In genomic region chr14:44211718-44212117, GRCh38 we compare ENCODE assay signal across 24 cellular contexts.
"Had no signal": no experiment of that assay in that cellular context is flagged by ENCODE, and none has a peak within 500 bp of the region (broad histone marks: within the 10 kb centered on the region; RNA-seq: fewer than 3 reads in every experiment).

No MANE protein-coding gene starts in this region.

- H3K36me3 Mint-ChIP-seq: activated CD4-positive, alpha-beta memory T cell treated with anti-CD3 and anti-CD28 coated beads for 36 hours; activated naive CD4-positive, alpha-beta T cell treated with anti-CD3 and anti-CD28 coated beads, Interleukin-2, amount 50 U/mL, for 72 hours had no signal

- DNase-seq: activated CD4-positive, alpha-beta memory T cell treated with anti-CD3 and anti-CD28 coated beads for 36 hours; activated CD4-positive, alpha-beta T cell treated with anti-CD3 and anti-CD28 coated beads, Interleukin-2, amount 10 ng/mL, durations not matched to agents 7 days and 5 days; activated CD4-positive, CD25-positive, alpha-beta regulatory T cell; activated CD8-positive, alpha-beta memory T cell treated with anti-CD3 and anti-CD28 coated beads for 24 hours; activated effector memory CD4-positive, alpha-beta T cell treated with anti-CD3 and anti-CD28 coated beads, Interleukin-2, amount 50 U/mL, for 16 hours; activated naive CD4-positive, alpha-beta T cell treated with Interleukin-2 at 50 U/mL for 16 hours; activated naive CD8-positive, alpha-beta T cell treated with anti-CD3 and anti-CD28 coated beads, Interleukin-2, amount 50 U/mL, for 24 hours; activated T-cell treated with anti-CD3 and anti-CD28 coated beads, Interleukin-2, amount 50 U/mL, for 4 hours; amniotic stem cell; body of pancreas; central memory CD4-positive, alpha-beta T cell; Kasumi-1; NCI-H1105 treated with DMSO at 0.1 percent for 48 hours; NCI-H146; NCI-H187 treated with DMSO at 0.1 percent for 48 hours; NCI-H2081 treated with DMSO at 0.1 percent for 48 hours; NCI-H446; NCI-H524; PC-3; SIG-M5; T-helper 1 cell had no signal

- H3K4me3 ChIP-seq: ascending aorta, body of pancreas, coronary artery had no signal

- H3K9me3 ChIP-seq: ascending aorta, body of pancreas had no signal

- H3K4me1 ChIP-seq: ascending aorta, body of pancreas had no signal

- H3K4me3 Mint-ChIP-seq: activated CD4-positive, alpha-beta memory T cell treated with anti-CD3 and anti-CD28 coated beads for 36 hours; activated CD4-positive, alpha-beta T cell treated with anti-CD3 and anti-CD28 coated beads, Interleukin-2, amount 10 ng/mL, durations not matched to agents 7 days and 5 days; activated naive CD8-positive, alpha-beta T cell treated with anti-CD3 and anti-CD28 coated beads, Interleukin-2, amount 50 U/mL, for 24 hours; activated T-cell treated with anti-CD3 and anti-CD28 coated beads, Interleukin-2, amount 50 U/mL, for 4 hours had no signal

- H3K27ac Mint-ChIP-seq: activated CD4-positive, alpha-beta memory T cell treated with anti-CD3 and anti-CD28 coated beads for 36 hours; activated CD4-positive, alpha-beta T cell treated with anti-CD3 and anti-CD28 coated beads, Interleukin-2, amount 10 ng/mL, durations not matched to agents 7 days and 5 days; activated naive CD4-positive, alpha-beta T cell treated with anti-CD3 and anti-CD28 coated beads, Interleukin-2, amount 50 U/mL, for 72 hours; activated naive CD8-positive, alpha-beta T cell treated with anti-CD3 and anti-CD28 coated beads, Interleukin-2, amount 50 U/mL, for 24 hours had no signal

- ATAC-seq: activated naive CD4-positive, alpha-beta T cell treated with anti-CD3 and anti-CD28 coated beads, Interleukin-2, amount 50 U/mL, for 72 hours; activated naive CD8-positive, alpha-beta T cell treated with anti-CD3 and anti-CD28 coated beads, Interleukin-2, amount 50 U/mL, for 24 hours; activated T-cell treated with anti-CD3 and anti-CD28 coated beads, Interleukin-2, amount 50 U/mL, for 4 hours; body of pancreas; PC-3 had no signal

- H3K36me3 ChIP-seq: ascending aorta had no signal

- H3K4me1 Mint-ChIP-seq: activated CD4-positive, alpha-beta T cell treated with anti-CD3 and anti-CD28 coated beads, Interleukin-2, amount 10 ng/mL, durations not matched to agents 7 days and 5 days; activated naive CD8-positive, alpha-beta T cell treated with anti-CD3 and anti-CD28 coated beads, Interleukin-2, amount 50 U/mL, for 24 hours had no signal

- H3K27me3 Mint-ChIP-seq: activated CD4-positive, alpha-beta memory T cell treated with anti-CD3 and anti-CD28 coated beads for 36 hours; activated CD4-positive, alpha-beta T cell treated with anti-CD3 and anti-CD28 coated beads, Interleukin-2, amount 10 ng/mL, durations not matched to agents 7 days and 5 days; activated naive CD8-positive, alpha-beta T cell treated with anti-CD3 and anti-CD28 coated beads, Interleukin-2, amount 50 U/mL, for 24 hours had no signal

- H3K27me3 ChIP-seq: ascending aorta, body of pancreas had no signal
